Comparison of ENCODE assay signal across 18 cellular contexts in genomic region chr7:78346824-78347223, GRCh38.
"Had no signal": no experiment of that assay in that cellular context is flagged by ENCODE, and none has a peak within 500 bp of the region (broad histone marks: within the 10 kb centered on the region; RNA-seq: fewer than 3 reads in every experiment).

No MANE protein-coding gene starts in this region.

- H3K27ac ChIP-seq: esophagus squamous epithelium, gastroesophageal sphincter, stomach, thoracic aorta, uterus had no signal

- FAIRE-seq: colon, small intestine had no signal

- H3K4me1 ChIP-seq: esophagus squamous epithelium, uterus had no signal

- H3K27me3 ChIP-seq: esophagus squamous epithelium, gastroesophageal sphincter, stomach, uterus had no signal

- H3K36me3 ChIP-seq: esophagus squamous epithelium, gastroesophageal sphincter, stomach, thoracic aorta, uterus had no signal

- H3K9me3 ChIP-seq: esophagus squamous epithelium, gastroesophageal sphincter, stomach, thoracic aorta, uterus had no signal

- ATAC-seq: effector memory CD8-positive, alpha-beta T cell; gastroesophageal sphincter; left colon; natural killer cell had no signal

- DNase-seq: cerebellar nuclear complex; effector memory CD8-positive, alpha-beta T cell; esophagus squamous epithelium; foreskin fibroblast; glutamatergic neuron; immature natural killer cell; left colon; natural killer cell; small intestine; stimulated activated CD4-positive, alpha-beta T cell treated with anti-CD3 and anti-CD28 coated beads, Interleukin-12 subunit alpha, Interleukin-12 subunit beta, amount 100 ng/mL, for 4 hours; stimulated activated naive CD4-positive, alpha-beta T cell; stomach; substantia nigra; trophoblast cell; uterus had no signal

- H3K4me3 ChIP-seq: esophagus squamous epithelium, gastroesophageal sphincter, stomach, thoracic aorta, uterus had no signal
